17 cellular contexts compared by ENCODE assay signal in the genomic region with DNA sequence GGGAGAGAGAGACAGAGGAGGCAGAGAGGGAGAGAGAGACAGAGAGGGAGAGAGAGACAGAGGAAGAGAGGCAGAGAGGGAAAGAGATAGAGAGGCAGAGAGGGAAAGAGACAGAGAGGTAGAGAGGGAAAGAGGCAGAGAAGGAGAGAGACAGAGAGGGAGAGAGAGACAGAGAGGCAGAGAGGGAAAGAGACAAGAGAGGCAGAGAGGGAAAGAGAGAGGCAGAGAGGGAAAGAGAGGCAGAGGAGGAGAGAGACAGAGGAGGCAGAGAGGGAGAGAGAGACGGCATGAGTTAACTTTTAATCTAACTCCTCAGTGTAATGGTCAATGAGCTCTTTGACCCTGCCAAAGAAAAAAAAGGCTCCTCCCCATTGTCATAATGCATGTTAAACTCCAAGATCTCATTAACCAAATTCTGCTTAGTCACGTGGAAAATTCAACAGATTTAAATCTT. TPM values are rescaled to one million over a fixed set of nuclear protein-coding genes. Genes with fewer than 3 reads are reported as not detected.
A peak's percentile ranks its signal among the peaks of the same experiment; 100 is the strongest.
DNase-seq lines count a peak whose midpoint lies in the region; TF ChIP-seq lines count a peak whose summit lies in the region.
"Had no signal": no experiment of that assay in that cellular context is flagged by ENCODE, and none has a peak within 500 bp of the region (broad histone marks: within the 10 kb centered on the region; RNA-seq: fewer than 3 reads in every experiment).

No MANE protein-coding gene starts in this region.

- H3K4me3 Mint-ChIP-seq in endodermal cell (no peak overlapping the region), nephron (peak overlapping the region in 1 of 3 experiments; percentile 35)
- H3K4me3 Mint-ChIP-seq: CD4-positive, alpha-beta T cell had no signal

- H3K4me1 Mint-ChIP-seq in endodermal cell, result peaks cover 20% of the 10 kb centered on the region
- H3K4me1 Mint-ChIP-seq in nephron, result no peaks in the 10 kb centered on the region

- H3K9me3 ChIP-seq in endodermal cell (ENCODE audit: control insufficient read depth, low read length), result no peaks in the 10 kb centered on the region
- no peaks in the 10 kb centered on the region for H3K9me3 ChIP-seq in Peyer's patch
- H3K9me3 ChIP-seq: SK-N-SH had no signal

- H3K9me3 Mint-ChIP-seq in endodermal cell (peaks cover 1% of the 10 kb centered on the region), nephron (no peaks in the 10 kb centered on the region)
- H3K9me3 Mint-ChIP-seq: CD4-positive, alpha-beta T cell had no signal

- peak; percentile 14 for DNase-seq in ACHN
- peak; percentile 40 for DNase-seq in NCI-H82 treated with DMSO at 0.1 percent for 48 hours (lab: John Stamatoyannopoulos, UW; ENCODE audit: unreplicated experiment)
- no peak for DNase-seq in endodermal cell
- DNase-seq in activated CD4-positive, alpha-beta T cell treated with anti-CD3 and anti-CD28 coated beads for 4 hours, result no peak
- no peak for DNase-seq in activated CD4-positive, alpha-beta T cell treated with anti-CD3 and anti-CD28 coated beads for 48 hours
- DNase-seq in NCI-H1436 treated with DMSO at 0.1 percent for 48 hours (lab: John Stamatoyannopoulos, UW), result no peak
- DNase-seq in Peyer's patch, result no peak
- DNase-seq: 8988T; CD4-positive, alpha-beta T cell; H7; NCI-H1105; NCI-H1694; NCI-H2081 treated with DMSO at 0.1 percent for 48 hours; SHP77; SK-N-SH had no signal

- H3K27ac Mint-ChIP-seq in endodermal cell (no peak overlapping the region), nephron (peak overlapping the region in 2 of 3 experiments; percentile 15 to 73)
- H3K27ac Mint-ChIP-seq: CD4-positive, alpha-beta T cell had no signal

- in situ Hi-C loops in ACHN (cut with HindIII; ENCODE audit: low pct_ligation_motif_present, low pct_unique_long_range_greater_than_20kb, low sequenced_read_pairs), result no loop called here

- no peak overlapping the region for H3K9ac ChIP-seq in endodermal cell (ENCODE audit: extremely low read depth, low read length, poor library complexity, severe bottlenecking)
- H3K9ac ChIP-seq: SK-N-SH had no signal

- no peak for TF ChIP-seq CTCF in endodermal cell (conservative IDR thresholded peaks at IDR 0.05)
- no peak for TF ChIP-seq CTCF in nephron (IDR thresholded peaks at IDR 0.05; ENCODE audit: unreplicated experiment in 3 of 3)
- TF ChIP-seq CTCF in Peyer's patch (IDR thresholded peaks at IDR 0.05), result no peak

- H3K36me3 ChIP-seq in endodermal cell (ENCODE audit: control insufficient read depth, insufficient read depth, low read length) (peaks cover 14% of the 10 kb centered on the region), Peyer's patch (no peaks in the 10 kb centered on the region)

- H3K4me3 ChIP-seq in endodermal cell (ENCODE audit: low read length) (peak overlapping the region; percentile 43), Peyer's patch (no peak overlapping the region)

- no peak overlapping the region for H3K27ac ChIP-seq in endodermal cell (ENCODE audit: low read depth, low read length)
- no peak overlapping the region for H3K27ac ChIP-seq in Peyer's patch

- H3K4me1 ChIP-seq in endodermal cell (ENCODE audit: control insufficient read depth, insufficient read depth, low read length) (peaks cover 31% of the 10 kb centered on the region), Peyer's patch (no peaks in the 10 kb centered on the region)

- peaks cover 22% of the 10 kb centered on the region for H3K27me3 Mint-ChIP-seq in endodermal cell (ENCODE audit: insufficient read depth)
- H3K27me3 Mint-ChIP-seq in nephron (ENCODE audit: low read depth), result peaks cover 23% of the 10 kb centered on the region

- no peak for TF ChIP-seq POLR2A in Peyer's patch (IDR thresholded peaks at IDR 0.05)

- WGBS in endodermal cell (ENCODE audit: insufficient coverage in 1 of 2, insufficient read length in 1 of 2), 2 experiments, result 100% methylated on average over 1 of the region's 2 CpGs; no CpG with 5 or more reads in 1 of the 2 experiments

- H3K27me3 ChIP-seq in endodermal cell (ENCODE audit: control insufficient read depth, insufficient read depth, low read length, poor library complexity, severe bottlenecking) (no peaks in the 10 kb centered on the region), Peyer's patch (no peaks in the 10 kb centered on the region)

- no peaks in the 10 kb centered on the region for H3K36me3 Mint-ChIP-seq in endodermal cell (ENCODE audit: low read depth)
- H3K36me3 Mint-ChIP-seq in nephron (ENCODE audit: low read depth), result no peaks in the 10 kb centered on the region

RNA-seq across cellular contexts. Expression of a gene that starts 7.1 kb away (rescaled TPM):
- 10 to 100 TPM in 1 of 2 donors, 1 to 10 TPM in 1; 7.3 to 14.1 TPM for total RNA-seq in endodermal cell
- polyA plus RNA-seq in endodermal cell (2013, experiment 1 of 2), result 13.2 TPM
- 16.8 TPM for polyA plus RNA-seq in endodermal cell (2013, experiment 2 of 2)
- under 1 TPM in 2 of 4 donors, not detected in 2; 0.18 to 0.27 TPM for total RNA-seq in Peyer's patch
- total RNA-seq: CD4-positive, alpha-beta T cell; OCI-LY7 had no signal

RNA-seq across cellular contexts. Expression of a gene that starts 56.6 kb away (rescaled TPM):
- total RNA-seq in endodermal cell, result 10 to 100 TPM; 12.2 TPM
- 13.0 TPM for polyA plus RNA-seq in endodermal cell (2013, experiment 1 of 2)
- polyA plus RNA-seq in endodermal cell (2013, experiment 2 of 2), result 12.5 TPM
- 1 to 10 TPM; 4.1 to 6.3 (median 4.7) TPM for total RNA-seq in Peyer's patch

Comparison
In these comparisons a context has a peak if more than half of its experiments do, and no peak if none do; other contexts are left out.
1. DNase-seq: peak in ACHN (single experiment) and NCI-H82 treated with DMSO at 0.1 percent for 48 hours (single experiment); none in endodermal cell (single experiment), activated CD4-positive, alpha-beta T cell treated with anti-CD3 and anti-CD28 coated beads for 4 hours (0 of 2), activated CD4-positive, alpha-beta T cell treated with anti-CD3 and anti-CD28 coated beads for 48 hours (single experiment), NCI-H1436 treated with DMSO at 0.1 percent for 48 hours (single experiment) and Peyer's patch (0 of 3).
2. RNA of a gene that starts 7.1 kb away (total RNA-seq): 7.3 to 14.1 TPM in endodermal cell; 0.18 to 0.27 TPM in Peyer's patch; every median in the first group is over 4 times any median in the second.